In genomic region chr1:83741348-83741747, GRCh38 we compare ENCODE assay signal across 1 cellular context.
TF ChIP-seq lines count a peak whose summit lies in the region.

No MANE protein-coding gene starts in this region.

TF ChIP-seq in GM23338, 12 proteins besides CTCF, POLR2A, EP300 and RAD21 (continued from another document):
- TF ChIP-seq, protein P1, sequence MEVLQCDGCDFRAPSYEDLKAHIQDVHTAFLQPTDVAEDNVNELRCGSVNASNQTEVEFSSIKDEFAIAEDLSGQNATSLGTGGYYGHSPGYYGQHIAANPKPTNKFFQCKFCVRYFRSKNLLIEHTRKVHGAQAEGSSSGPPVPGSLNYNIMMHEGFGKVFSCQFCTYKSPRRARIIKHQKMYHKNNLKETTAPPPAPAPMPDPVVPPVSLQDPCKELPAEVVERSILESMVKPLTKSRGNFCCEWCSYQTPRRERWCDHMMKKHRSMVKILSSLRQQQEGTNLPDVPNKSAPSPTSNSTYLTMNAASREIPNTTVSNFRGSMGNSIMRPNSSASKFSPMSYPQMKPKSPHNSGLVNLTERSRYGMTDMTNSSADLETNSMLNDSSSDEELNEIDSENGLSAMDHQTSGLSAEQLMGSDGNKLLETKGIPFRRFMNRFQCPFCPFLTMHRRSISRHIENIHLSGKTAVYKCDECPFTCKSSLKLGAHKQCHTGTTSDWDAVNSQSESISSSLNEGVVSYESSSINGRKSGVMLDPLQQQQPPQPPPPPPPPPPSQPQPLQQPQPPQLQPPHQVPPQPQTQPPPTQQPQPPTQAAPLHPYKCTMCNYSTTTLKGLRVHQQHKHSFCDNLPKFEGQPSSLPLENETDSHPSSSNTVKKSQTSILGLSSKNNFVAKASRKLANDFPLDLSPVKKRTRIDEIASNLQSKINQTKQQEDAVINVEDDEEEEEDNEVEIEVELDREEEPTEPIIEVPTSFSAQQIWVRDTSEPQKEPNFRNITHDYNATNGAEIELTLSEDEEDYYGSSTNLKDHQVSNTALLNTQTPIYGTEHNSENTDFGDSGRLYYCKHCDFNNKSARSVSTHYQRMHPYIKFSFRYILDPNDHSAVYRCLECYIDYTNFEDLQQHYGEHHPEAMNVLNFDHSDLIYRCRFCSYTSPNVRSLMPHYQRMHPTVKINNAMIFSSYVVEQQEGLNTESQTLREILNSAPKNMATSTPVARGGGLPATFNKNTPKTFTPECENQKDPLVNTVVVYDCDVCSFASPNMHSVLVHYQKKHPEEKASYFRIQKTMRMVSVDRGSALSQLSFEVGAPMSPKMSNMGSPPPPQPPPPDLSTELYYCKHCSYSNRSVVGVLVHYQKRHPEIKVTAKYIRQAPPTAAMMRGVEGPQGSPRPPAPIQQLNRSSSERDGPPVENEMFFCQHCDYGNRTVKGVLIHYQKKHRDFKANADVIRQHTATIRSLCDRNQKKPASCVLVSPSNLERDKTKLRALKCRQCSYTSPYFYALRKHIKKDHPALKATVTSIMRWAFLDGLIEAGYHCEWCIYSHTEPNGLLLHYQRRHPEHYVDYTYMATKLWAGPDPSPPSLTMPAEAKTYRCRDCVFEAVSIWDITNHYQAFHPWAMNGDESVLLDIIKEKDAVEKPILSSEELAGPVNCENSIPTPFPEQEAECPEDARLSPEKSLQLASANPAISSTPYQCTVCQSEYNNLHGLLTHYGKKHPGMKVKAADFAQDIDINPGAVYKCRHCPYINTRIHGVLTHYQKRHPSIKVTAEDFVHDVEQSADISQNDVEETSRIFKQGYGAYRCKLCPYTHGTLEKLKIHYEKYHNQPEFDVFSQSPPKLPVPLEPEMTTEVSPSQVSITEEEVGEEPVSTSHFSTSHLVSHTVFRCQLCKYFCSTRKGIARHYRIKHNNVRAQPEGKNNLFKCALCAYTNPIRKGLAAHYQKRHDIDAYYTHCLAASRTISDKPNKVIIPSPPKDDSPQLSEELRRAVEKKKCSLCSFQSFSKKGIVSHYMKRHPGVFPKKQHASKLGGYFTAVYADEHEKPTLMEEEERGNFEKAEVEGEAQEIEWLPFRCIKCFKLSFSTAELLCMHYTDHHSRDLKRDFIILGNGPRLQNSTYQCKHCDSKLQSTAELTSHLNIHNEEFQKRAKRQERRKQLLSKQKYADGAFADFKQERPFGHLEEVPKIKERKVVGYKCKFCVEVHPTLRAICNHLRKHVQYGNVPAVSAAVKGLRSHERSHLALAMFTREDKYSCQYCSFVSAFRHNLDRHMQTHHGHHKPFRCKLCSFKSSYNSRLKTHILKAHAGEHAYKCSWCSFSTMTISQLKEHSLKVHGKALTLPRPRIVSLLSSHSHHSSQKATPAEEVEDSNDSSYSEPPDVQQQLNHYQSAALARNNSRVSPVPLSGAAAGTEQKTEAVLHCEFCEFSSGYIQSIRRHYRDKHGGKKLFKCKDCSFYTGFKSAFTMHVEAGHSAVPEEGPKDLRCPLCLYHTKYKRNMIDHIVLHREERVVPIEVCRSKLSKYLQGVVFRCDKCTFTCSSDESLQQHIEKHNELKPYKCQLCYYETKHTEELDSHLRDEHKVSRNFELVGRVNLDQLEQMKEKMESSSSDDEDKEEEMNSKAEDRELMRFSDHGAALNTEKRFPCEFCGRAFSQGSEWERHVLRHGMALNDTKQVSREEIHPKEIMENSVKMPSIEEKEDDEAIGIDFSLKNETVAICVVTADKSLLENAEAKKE (CRISPR knock-in tag; IDR thresholded peaks at IDR 0.05): no peak
- TF ChIP-seq JUNB (IDR thresholded peaks at IDR 0.05; ENCODE audit: unreplicated experiment): no peak
- TF ChIP-seq, protein P2, sequence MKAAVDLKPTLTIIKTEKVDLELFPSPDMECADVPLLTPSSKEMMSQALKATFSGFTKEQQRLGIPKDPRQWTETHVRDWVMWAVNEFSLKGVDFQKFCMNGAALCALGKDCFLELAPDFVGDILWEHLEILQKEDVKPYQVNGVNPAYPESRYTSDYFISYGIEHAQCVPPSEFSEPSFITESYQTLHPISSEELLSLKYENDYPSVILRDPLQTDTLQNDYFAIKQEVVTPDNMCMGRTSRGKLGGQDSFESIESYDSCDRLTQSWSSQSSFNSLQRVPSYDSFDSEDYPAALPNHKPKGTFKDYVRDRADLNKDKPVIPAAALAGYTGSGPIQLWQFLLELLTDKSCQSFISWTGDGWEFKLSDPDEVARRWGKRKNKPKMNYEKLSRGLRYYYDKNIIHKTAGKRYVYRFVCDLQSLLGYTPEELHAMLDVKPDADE (IDR thresholded peaks at IDR 0.05): no peak
- no peak for TF ChIP-seq POLR2AphosphoS5 (IDR thresholded peaks at IDR 0.05; ENCODE audit: low read depth)
- no peak for TF ChIP-seq STAT1 (IDR thresholded peaks at IDR 0.05; ENCODE audit: unreplicated experiment)
